13 cellular contexts compared by ENCODE assay signal in the genomic region with DNA sequence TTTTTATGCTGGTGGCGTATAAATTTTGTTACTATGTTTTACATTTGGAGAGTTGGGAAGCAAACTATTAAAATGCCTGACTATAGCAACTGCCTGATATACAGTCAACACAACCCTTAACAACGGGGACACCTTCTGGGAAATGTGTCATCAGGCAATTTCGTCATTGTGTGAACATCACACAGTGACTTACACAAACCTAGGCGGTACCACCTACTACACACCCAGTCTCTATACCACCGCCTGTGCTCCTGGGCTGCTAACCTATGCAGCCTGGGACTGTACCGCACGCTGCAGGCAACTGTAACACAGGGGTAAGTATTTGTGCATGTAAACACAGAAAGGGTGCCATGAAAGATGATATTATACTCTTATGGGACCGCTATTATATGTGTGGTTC. TPM values are rescaled to one million over a fixed set of nuclear protein-coding genes. Genes with fewer than 3 reads are reported as not detected.
DNase-seq lines count a peak whose midpoint lies in the region; ATAC-seq and TF ChIP-seq lines count a peak whose summit lies in the region.
"Had no signal": no experiment of that assay in that cellular context is flagged by ENCODE, and none has a peak within 500 bp of the region (broad histone marks: within the 10 kb centered on the region; RNA-seq: fewer than 3 reads in every experiment).

No MANE protein-coding gene starts in this region.

- no peaks in the 10 kb centered on the region for H3K9me3 Mint-ChIP-seq in CD4-positive, CD25-positive, alpha-beta regulatory T cell
- H3K9me3 Mint-ChIP-seq in activated naive CD4-positive, alpha-beta T cell treated with anti-CD3 and anti-CD28 coated beads, Interleukin-2, amount 50 U/mL, for 72 hours: no peaks in the 10 kb centered on the region
- H3K9me3 Mint-ChIP-seq: naive B cell; T-helper 1 cell treated with Interleukin-12 subunit alpha and Interleukin-12 subunit beta and Interleukin-4 antibody, amounts not matched to agents 30 μg/mL and 1 μg/mL, for 36 hours had no signal

- DNase-seq in CD4-positive, CD25-positive, alpha-beta regulatory T cell: no peak
- peak; percentile 13 for DNase-seq in EH (ENCODE audit: low read depth)
- no peak for DNase-seq in activated naive CD4-positive, alpha-beta T cell treated with anti-CD3 and anti-CD28 coated beads, Interleukin-2, amount 50 U/mL, for 72 hours (ENCODE audit: low spot score in 2 of 2)
- no peak for DNase-seq in left lung
- no peak for DNase-seq in foreskin melanocyte
- no peak for DNase-seq in hepatic stellate cell (ENCODE audit: low spot score)
- DNase-seq: DMS 273 treated with DMSO at 0.1 percent for 48 hours, erythroblast, naive B cell, NCI-H1105, NCI-H774 had no signal

- no peaks in the 10 kb centered on the region for H3K36me3 Mint-ChIP-seq in CD4-positive, CD25-positive, alpha-beta regulatory T cell
- no peaks in the 10 kb centered on the region for H3K36me3 Mint-ChIP-seq in activated naive CD4-positive, alpha-beta T cell treated with anti-CD3 and anti-CD28 coated beads, Interleukin-2, amount 50 U/mL, for 72 hours
- H3K36me3 Mint-ChIP-seq: naive B cell had no signal

- no peak overlapping the region for H3K4me3 ChIP-seq in CD4-positive, CD25-positive, alpha-beta regulatory T cell (ENCODE audit: low read depth, low read length)
- H3K4me3 ChIP-seq in muscle layer of colon (ENCODE audit: low read depth in 1 of 2, low read length in 2 of 2): no peak overlapping the region
- H3K4me3 ChIP-seq in left lung: no peak overlapping the region

- H3K27me3 ChIP-seq in CD4-positive, CD25-positive, alpha-beta regulatory T cell (ENCODE audit: control insufficient read depth, insufficient read depth, low read length): no peaks in the 10 kb centered on the region
- H3K27me3 ChIP-seq in muscle layer of colon (ENCODE audit: control insufficient read depth in 1 of 2, insufficient read depth in 2 of 2, low read length in 2 of 2) (peaks cover 0 to 7% of the 10 kb centered on the region in 2 donors), left lung (peaks cover 0 to 26% of the 10 kb centered on the region in 2 donors)

- no peak for TF ChIP-seq CTCF in left lung (IDR thresholded peaks at IDR 0.05)

- no peaks in the 10 kb centered on the region for H3K9me3 ChIP-seq in CD4-positive, CD25-positive, alpha-beta regulatory T cell (ENCODE audit: control insufficient read depth in 2 of 2, low read length in 2 of 2)
- H3K9me3 ChIP-seq in muscle layer of colon (ENCODE audit: low read length) (no peaks in the 10 kb centered on the region), left lung (no peaks in the 10 kb centered on the region)

- H3K9ac ChIP-seq in muscle layer of colon (ENCODE audit: low read length): no peak overlapping the region

- peaks cover 0 to 65% (median 20%) of the 10 kb centered on the region in 4 donors for H3K4me1 Mint-ChIP-seq in CD4-positive, CD25-positive, alpha-beta regulatory T cell

- peak overlapping the region in 1 of 4 donors; percentile 6 for H3K4me3 Mint-ChIP-seq in CD4-positive, CD25-positive, alpha-beta regulatory T cell
- H3K4me3 Mint-ChIP-seq: T-helper 1 cell treated with Interleukin-12 subunit alpha and Interleukin-12 subunit beta and Interleukin-4 antibody, amounts not matched to agents 30 μg/mL and 1 μg/mL, for 36 hours had no signal

- peaks cover 19% of the 10 kb centered on the region for H3K4me1 ChIP-seq in CD4-positive, CD25-positive, alpha-beta regulatory T cell (ENCODE audit: control insufficient read depth, insufficient read depth, low read length, poor library complexity, severe bottlenecking)
- peaks cover 17% of the 10 kb centered on the region for H3K4me1 ChIP-seq in muscle layer of colon (ENCODE audit: insufficient read depth, low read length)
- peaks cover 0 to 30% of the 10 kb centered on the region in 2 donors for H3K4me1 ChIP-seq in left lung

- no peak overlapping the region for H3K27ac ChIP-seq in CD4-positive, CD25-positive, alpha-beta regulatory T cell (ENCODE audit: insufficient read depth, low read length, poor library complexity, severe bottlenecking)
- H3K27ac ChIP-seq in muscle layer of colon (ENCODE audit: low read depth, low read length): peak overlapping the region; percentile 30
- peak overlapping the region in 1 of 2 donors; percentile 61 for H3K27ac ChIP-seq in left lung

- peak overlapping the region; percentile 62 to 73 (median 71) for H3K27ac Mint-ChIP-seq in CD4-positive, CD25-positive, alpha-beta regulatory T cell
- peak overlapping the region in 1 of 2 donors; percentile 54 for H3K27ac Mint-ChIP-seq in activated naive CD4-positive, alpha-beta T cell treated with anti-CD3 and anti-CD28 coated beads, Interleukin-2, amount 50 U/mL, for 72 hours
- H3K27ac Mint-ChIP-seq: T-helper 1 cell treated with Interleukin-12 subunit alpha and Interleukin-12 subunit beta and Interleukin-4 antibody, amounts not matched to agents 30 μg/mL and 1 μg/mL, for 36 hours had no signal

- intact Hi-C loops in left lung (cut with DNase I): no loop called here

- peaks cover 7% of the 10 kb centered on the region for H3K27me3 Mint-ChIP-seq in CD4-positive, CD25-positive, alpha-beta regulatory T cell

- ATAC-seq in CD4-positive, CD25-positive, alpha-beta regulatory T cell (ENCODE audit: low read depth in 2 of 2): no peak
- peak; percentile 19 to 25 for ATAC-seq in activated naive CD4-positive, alpha-beta T cell treated with anti-CD3 and anti-CD28 coated beads, Interleukin-2, amount 50 U/mL, for 72 hours
- ATAC-seq in left lung: no peak

- no peaks in the 10 kb centered on the region for H3K36me3 ChIP-seq in CD4-positive, CD25-positive, alpha-beta regulatory T cell (ENCODE audit: control insufficient read depth, insufficient read depth, low read length)
- H3K36me3 ChIP-seq in muscle layer of colon (ENCODE audit: insufficient read depth, low read length) (no peaks in the 10 kb centered on the region), left lung (no peaks in the 10 kb centered on the region)

RNA-seq across cellular contexts. Expression of a gene that starts 1.3 kb away (rescaled TPM):
- total RNA-seq in CD4-positive, CD25-positive, alpha-beta regulatory T cell: 1.3 TPM
- not detected for polyA plus RNA-seq in CD4-positive, CD25-positive, alpha-beta regulatory T cell
- under 1 TPM; 0.05 to 0.54 TPM for total RNA-seq in activated naive CD4-positive, alpha-beta T cell treated with anti-CD3 and anti-CD28 coated beads, Interleukin-2, amount 50 U/mL, for 72 hours
- under 1 TPM in 1 of 2 donors, not detected in 1; 0.26 TPM for total RNA-seq in left lung

RNA-seq across cellular contexts. Expression of a gene that starts 10.6 kb away (rescaled TPM):
- total RNA-seq in CD4-positive, CD25-positive, alpha-beta regulatory T cell: 268 TPM
- polyA plus RNA-seq in CD4-positive, CD25-positive, alpha-beta regulatory T cell: 1 to 10 TPM; 2.3 to 4.3 (median 3.4) TPM
- 100 to 1,000 TPM in 1 of 2 donors, 10 to 100 TPM in 1; 83.5 to 136 TPM for total RNA-seq in activated naive CD4-positive, alpha-beta T cell treated with anti-CD3 and anti-CD28 coated beads, Interleukin-2, amount 50 U/mL, for 72 hours
- total RNA-seq in left lung: 10 to 100 TPM; 37.6 to 42.2 TPM

Comparison
In these comparisons a context has a peak if more than half of its experiments do, and no peak if none do; other contexts are left out.
1. ATAC-seq: peak in activated naive CD4-positive, alpha-beta T cell treated with anti-CD3 and anti-CD28 coated beads, Interleukin-2, amount 50 U/mL, for 72 hours (2 of 2); none in CD4-positive, CD25-positive, alpha-beta regulatory T cell (0 of 2) and left lung (single experiment).